8 cellular contexts compared by ENCODE assay signal in the genomic region with DNA sequence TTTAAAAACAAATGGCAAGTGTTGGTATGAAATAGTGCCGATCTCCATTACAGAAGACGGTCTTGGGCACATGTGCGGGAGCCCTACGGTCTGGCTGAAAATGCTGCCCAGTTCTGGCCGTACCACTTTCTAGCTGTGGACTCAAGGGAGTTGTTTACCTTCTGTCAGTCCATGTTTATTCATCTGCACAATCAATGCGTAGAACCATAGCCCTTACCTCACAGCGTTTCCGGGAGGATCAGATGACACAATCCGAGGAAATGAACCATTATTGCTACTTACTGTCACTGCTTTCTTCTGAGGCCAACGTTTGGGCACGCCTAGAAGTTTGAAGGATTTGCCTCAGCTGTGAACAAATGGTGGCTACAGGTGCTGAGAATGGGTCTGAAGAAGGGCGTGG. TPM values are rescaled to one million over a fixed set of nuclear protein-coding genes. Genes with fewer than 3 reads are reported as not detected.
A peak's percentile ranks its signal among the peaks of the same experiment; 100 is the strongest.
DNase-seq lines count a peak whose midpoint lies in the region; ATAC-seq, FAIRE-seq and TF ChIP-seq lines count a peak whose summit lies in the region.

No MANE protein-coding gene starts in this region.

- POLR2A ChIA-PET in HEK293 (lab: Yijun Ruan, JAX): interaction anchor here (0.6 to 4.8 kb wide), 6 partner anchors 18 to 112 kb away, joined by 3 to 50 read pairs (median 4); a partner anchor contains a TSS

- FAIRE-seq in H54 (lab: Jason Lieb, UNC): no peak

- WGBS in neuronal stem cell (ENCODE audit: extremely low coverage in 2 of 2, insufficient read length in 2 of 2, insufficient replicate concordance in 1 of 2), 2 donors: no CpG with 5 or more reads among the region's 12 CpGs

- H3K4me1 ChIP-seq in HEK293 (ENCODE audit: control insufficient read depth, insufficient read depth, low read length): peaks cover 3% of the 10 kb centered on the region; the same call in 1 of the 2 replicates
- peaks cover 0 to 2% of the 10 kb centered on the region in 2 donors for H3K4me1 ChIP-seq in neuronal stem cell (ENCODE audit: control insufficient read depth in 2 of 2, insufficient read depth in 1 of 2, low read depth in 1 of 2, low read length in 2 of 2)

- no peak overlapping the region for H3K23ac ChIP-seq in neuronal stem cell (ENCODE audit: low read depth, low read length, poor library complexity)

- peak overlapping the region; percentile 5 for H2AFZ ChIP-seq in neuronal stem cell (ENCODE audit: low read length)

- H4K91ac ChIP-seq in neuronal stem cell (ENCODE audit: low read depth, low read length, poor library complexity): no peak overlapping the region

- H2BK12ac ChIP-seq in neuronal stem cell (ENCODE audit: low read length): no peak overlapping the region

- H3K4me3 ChIP-seq in HEK293 (ENCODE audit: low read depth, low read length) (peak overlapping the region; percentile 13; the same call in 1 of the 2 replicates), choroid plexus epithelial cell (ENCODE audit: low read depth, low read length) (peak overlapping the region; percentile 24), neuronal stem cell (ENCODE audit: low read length in 2 of 2) (no peak overlapping the region)

- peak overlapping the region; percentile 91 for H3K27ac ChIP-seq in 22Rv1
- no peak overlapping the region; the same call in 1 of the 2 replicates for H3K27ac ChIP-seq in HEK293 (ENCODE audit: extremely low read depth, low read depth, low read length)
- H3K27ac ChIP-seq in neuronal stem cell (replicated peaks; ENCODE audit: low read length): no peak overlapping the region

- no peak for TF ChIP-seq CTCF in 22Rv1 (IDR thresholded peaks at IDR 0.05)
- TF ChIP-seq CTCF in HEK293 (tag by site-specific recombination; IDR thresholded peaks at IDR 0.05): no peak
- TF ChIP-seq CTCF in choroid plexus epithelial cell (conservative IDR thresholded peaks at IDR 0.05; ENCODE audit: low read depth, low read length): no peak

- TF ChIP-seq POLR2A in H54 (IDR thresholded peaks at IDR 0.05; ENCODE audit: low read depth, low read length): no peak

- no peak for ATAC-seq in GM21529 (IDR thresholded peaks at IDR 0.05; ENCODE audit: unreplicated experiment)

- H2AK5ac ChIP-seq in neuronal stem cell (ENCODE audit: low read depth, low read length): no peak overlapping the region

- H3K79me1 ChIP-seq in neuronal stem cell (ENCODE audit: low read depth, low read length): no peaks in the 10 kb centered on the region

- CTCF ChIA-PET in HEK293 (lab: Yijun Ruan, JAX): interaction anchor here (0.7 kb wide), 2 partner anchors 38 to 63 kb away, joined by 3 to 4 read pairs; no protein-coding TSS in a partner anchor

- no peak overlapping the region for H3K4ac ChIP-seq in neuronal stem cell (ENCODE audit: low read length)

- no peak overlapping the region for H3K18ac ChIP-seq in neuronal stem cell (ENCODE audit: low read length)

- no peak overlapping the region for H3K9ac ChIP-seq in neuronal stem cell (ENCODE audit: low read depth, low read length, poor library complexity)

- no peak overlapping the region for H2BK15ac ChIP-seq in neuronal stem cell (ENCODE audit: low read length)

- peak; percentile 81 for DNase-seq in NOMO-1 treated with DMSO at 0.1 percent for 48 hours (lab: John Stamatoyannopoulos, UW; ENCODE audit: unreplicated experiment)
- DNase-seq in choroid plexus epithelial cell (ENCODE audit: low read depth): peak; percentile 67
- DNase-seq in neuronal stem cell (ENCODE audit: low spot score): no peak
- DNase-seq in H54 (ENCODE audit: insufficient read length, low spot score): no peak
- DNase-seq in inferior parietal cortex (ENCODE audit: extremely low spot score): no peak

- H3K4me2 ChIP-seq in neuronal stem cell (ENCODE audit: insufficient read depth, low read length, poor library complexity, severe bottlenecking): no peak overlapping the region

- H3K9me3 ChIP-seq in HEK293 (ENCODE audit: control insufficient read depth, insufficient read depth, low read depth, low read length): no peaks in the 10 kb centered on the region
- H3K9me3 ChIP-seq in neuronal stem cell (replicated peaks in 1 of 2; ENCODE audit: control insufficient read depth in 2 of 2, insufficient read depth in 1 of 2, low read depth in 1 of 2, low read length in 2 of 2): no peaks in the 10 kb centered on the region

- H2BK5ac ChIP-seq in neuronal stem cell (ENCODE audit: low read length): no peak overlapping the region

- peaks cover 0 to 6% (median 0%) of the 10 kb centered on the region in 3 experiments for H3K27me3 ChIP-seq in neuronal stem cell (ENCODE audit: control insufficient read depth in 3 of 3, insufficient read depth in 3 of 3, low read depth in 1 of 3, low read length in 3 of 3)

- H2BK120ac ChIP-seq in neuronal stem cell (ENCODE audit: low read depth, low read length): no peak overlapping the region

- no peak overlapping the region for H3K14ac ChIP-seq in neuronal stem cell (ENCODE audit: low read length)

- H3K36me3 ChIP-seq in HEK293 (ENCODE audit: control insufficient read depth in 2 of 2, insufficient read depth in 1 of 2, low read length in 2 of 2): no peaks in the 10 kb centered on the region
- H3K36me3 ChIP-seq in neuronal stem cell (replicated peaks in 1 of 2; ENCODE audit: control insufficient read depth in 2 of 2, insufficient read depth in 2 of 2, low read length in 2 of 2): no peaks in the 10 kb centered on the region

- H4K8ac ChIP-seq in neuronal stem cell (ENCODE audit: low read depth, low read length): no peak overlapping the region

TF ChIP-seq in HEK293, 187 proteins besides CTCF, POLR2A, EP300 and RAD21 (continues in another document):
- TF ChIP-seq ZNF37A (tag by site-specific recombination; IDR thresholded peaks at IDR 0.05) (no peak), ZNF223 (tag by site-specific recombination; IDR thresholded peaks at IDR 0.05) (no peak), SALL2 (tag by site-specific recombination; IDR thresholded peaks at IDR 0.05; ENCODE audit: borderline replicate concordance) (no peak), ZNF324 (tag by site-specific recombination; IDR thresholded peaks at IDR 0.05) (peak; percentile 54; the same call in 1 of the 2 replicates), ZNF114 (tag by site-specific recombination; IDR thresholded peaks at IDR 0.05) (no peak), MZF1 (tag by site-specific recombination; IDR thresholded peaks at IDR 0.05; ENCODE audit: borderline replicate concordance) (no peak), ZNF23 (tag by site-specific recombination; IDR thresholded peaks at IDR 0.05; ENCODE audit: borderline replicate concordance) (no peak), ZNF501 (tag by site-specific recombination; IDR thresholded peaks at IDR 0.05) (no peak), ZNF426 (tag by site-specific recombination; IDR thresholded peaks at IDR 0.05) (no peak)
- TF ChIP-seq, protein P1, sequence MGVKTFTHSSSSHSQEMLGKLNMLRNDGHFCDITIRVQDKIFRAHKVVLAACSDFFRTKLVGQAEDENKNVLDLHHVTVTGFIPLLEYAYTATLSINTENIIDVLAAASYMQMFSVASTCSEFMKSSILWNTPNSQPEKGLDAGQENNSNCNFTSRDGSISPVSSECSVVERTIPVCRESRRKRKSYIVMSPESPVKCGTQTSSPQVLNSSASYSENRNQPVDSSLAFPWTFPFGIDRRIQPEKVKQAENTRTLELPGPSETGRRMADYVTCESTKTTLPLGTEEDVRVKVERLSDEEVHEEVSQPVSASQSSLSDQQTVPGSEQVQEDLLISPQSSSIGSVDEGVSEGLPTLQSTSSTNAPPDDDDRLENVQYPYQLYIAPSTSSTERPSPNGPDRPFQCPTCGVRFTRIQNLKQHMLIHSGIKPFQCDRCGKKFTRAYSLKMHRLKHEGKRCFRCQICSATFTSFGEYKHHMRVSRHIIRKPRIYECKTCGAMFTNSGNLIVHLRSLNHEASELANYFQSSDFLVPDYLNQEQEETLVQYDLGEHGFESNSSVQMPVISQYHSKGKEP (tag by site-specific recombination; IDR thresholded peaks at IDR 0.05): no peak
- TF ChIP-seq, protein P2, sequence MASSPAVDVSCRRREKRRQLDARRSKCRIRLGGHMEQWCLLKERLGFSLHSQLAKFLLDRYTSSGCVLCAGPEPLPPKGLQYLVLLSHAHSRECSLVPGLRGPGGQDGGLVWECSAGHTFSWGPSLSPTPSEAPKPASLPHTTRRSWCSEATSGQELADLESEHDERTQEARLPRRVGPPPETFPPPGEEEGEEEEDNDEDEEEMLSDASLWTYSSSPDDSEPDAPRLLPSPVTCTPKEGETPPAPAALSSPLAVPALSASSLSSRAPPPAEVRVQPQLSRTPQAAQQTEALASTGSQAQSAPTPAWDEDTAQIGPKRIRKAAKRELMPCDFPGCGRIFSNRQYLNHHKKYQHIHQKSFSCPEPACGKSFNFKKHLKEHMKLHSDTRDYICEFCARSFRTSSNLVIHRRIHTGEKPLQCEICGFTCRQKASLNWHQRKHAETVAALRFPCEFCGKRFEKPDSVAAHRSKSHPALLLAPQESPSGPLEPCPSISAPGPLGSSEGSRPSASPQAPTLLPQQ (tag by site-specific recombination; IDR thresholded peaks at IDR 0.05): peak; percentile 34; the same call in 1 of the 2 replicates
- TF ChIP-seq, protein P3, sequence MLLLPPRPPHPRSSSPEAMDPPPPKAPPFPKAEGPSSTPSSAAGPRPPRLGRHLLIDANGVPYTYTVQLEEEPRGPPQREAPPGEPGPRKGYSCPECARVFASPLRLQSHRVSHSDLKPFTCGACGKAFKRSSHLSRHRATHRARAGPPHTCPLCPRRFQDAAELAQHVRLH (tag by site-specific recombination; IDR thresholded peaks at IDR 0.05): no peak
- TF ChIP-seq, protein P4, sequence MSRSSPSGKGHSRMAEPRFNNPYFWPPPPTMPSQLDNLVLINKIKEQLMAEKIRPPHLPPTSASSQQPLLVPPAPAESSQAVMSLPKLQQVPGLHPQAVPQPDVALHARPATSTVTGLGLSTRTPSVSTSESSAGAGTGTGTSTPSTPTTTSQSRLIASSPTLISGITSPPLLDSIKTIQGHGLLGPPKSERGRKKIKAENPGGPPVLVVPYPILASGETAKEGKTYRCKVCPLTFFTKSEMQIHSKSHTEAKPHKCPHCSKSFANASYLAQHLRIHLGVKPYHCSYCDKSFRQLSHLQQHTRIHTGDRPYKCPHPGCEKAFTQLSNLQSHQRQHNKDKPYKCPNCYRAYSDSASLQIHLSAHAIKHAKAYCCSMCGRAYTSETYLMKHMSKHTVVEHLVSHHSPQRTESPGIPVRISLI (tag by site-specific recombination; IDR thresholded peaks at IDR 0.05): no peak
- TF ChIP-seq, protein P5, sequence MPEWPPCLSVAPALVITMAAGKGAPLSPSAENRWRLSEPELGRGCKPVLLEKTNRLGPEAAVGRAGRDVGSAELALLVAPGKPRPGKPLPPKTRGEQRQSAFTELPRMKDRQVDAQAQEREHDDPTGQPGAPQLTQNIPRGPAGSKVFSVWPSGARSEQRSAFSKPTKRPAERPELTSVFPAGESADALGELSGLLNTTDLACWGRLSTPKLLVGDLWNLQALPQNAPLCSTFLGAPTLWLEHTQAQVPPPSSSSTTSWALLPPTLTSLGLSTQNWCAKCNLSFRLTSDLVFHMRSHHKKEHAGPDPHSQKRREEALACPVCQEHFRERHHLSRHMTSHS (tag by site-specific recombination; IDR thresholded peaks at IDR 0.05): no peak

RNA-seq across cellular contexts. Expression of a gene that starts 31.2 kb away (rescaled TPM):
- 3.0 TPM for polyA plus RNA-seq in neuronal stem cell (2013, experiment 1 of 2)
- 2.3 TPM for polyA plus RNA-seq in neuronal stem cell (2013, experiment 2 of 2)

RNA-seq across cellular contexts. Expression of a gene that starts 50.4 kb away (rescaled TPM):
- 123 TPM for polyA plus RNA-seq in neuronal stem cell (2013, experiment 1 of 2)
- polyA plus RNA-seq in neuronal stem cell (2013, experiment 2 of 2): 124 TPM

Comparison
In these comparisons a context has a peak if more than half of its experiments do, and no peak if none do; other contexts are left out.
1. H3K4me3 ChIP-seq: peak in HEK293 (single experiment) and choroid plexus epithelial cell (single experiment); none in neuronal stem cell (0 of 2).
2. DNase-seq: peak in NOMO-1 treated with DMSO at 0.1 percent for 48 hours (single experiment) and choroid plexus epithelial cell (single experiment); none in neuronal stem cell (single experiment), H54 (single experiment) and inferior parietal cortex (single experiment).